ENCODE assay signal across 17 cellular contexts in genomic region chr13:105327727-105328126, GRCh38.
DNase-seq lines count a peak whose midpoint lies in the region; ATAC-seq lines count a peak whose summit lies in the region.
"Had no signal": no experiment of that assay in that cellular context is flagged by ENCODE, and none has a peak within 500 bp of the region (broad histone marks: within the 10 kb centered on the region; RNA-seq: fewer than 3 reads in every experiment).

No MANE protein-coding gene starts in this region.

- peaks cover 0 to 3% (median 2%) of the 10 kb centered on the region in 3 donors for H3K27me3 Mint-ChIP-seq in immature natural killer cell (ENCODE audit: low read depth in 3 of 3)
- H3K27me3 Mint-ChIP-seq: B cell; CD4-positive, alpha-beta memory T cell had no signal

- DNase-seq in EL, result peak; percentile 9
- peak; percentile 21 for DNase-seq in LHCN-M2 (ENCODE audit: low read depth)
- DNase-seq in NCI-H345 (lab: John Stamatoyannopoulos, UW), result peak; percentile 54
- peak; percentile 5 to 29 (median 11) for DNase-seq in immature natural killer cell
- DNase-seq in cardiac septum (ENCODE audit: low spot score), result no peak
- no peak for DNase-seq in hypothalamus (lab: John Stamatoyannopoulos, UW)
- DNase-seq in posterior vena cava (ENCODE audit: low spot score), result no peak
- DNase-seq: CD4-positive, alpha-beta memory T cell; H9; Karpas-422; MV-4-11; NCI-H187; NCI-H2227 treated with DMSO at 0.1 percent for 48 hours; PC-3; T-helper 1 cell had no signal

- H3K36me3 Mint-ChIP-seq in immature natural killer cell, result peaks cover 0 to 3% (median 0%) of the 10 kb centered on the region in 3 donors
- H3K36me3 Mint-ChIP-seq: CD4-positive, alpha-beta memory T cell had no signal

- peak overlapping the region in 4 of 5 donors; percentile 7 to 71 (median 56) for H3K4me3 Mint-ChIP-seq in immature natural killer cell
- H3K4me3 Mint-ChIP-seq: B cell; CD4-positive, alpha-beta memory T cell; H9 had no signal

- H3K9me3 Mint-ChIP-seq in immature natural killer cell, result peaks cover 0 to 6% (median 0%) of the 10 kb centered on the region in 6 donors
- H3K9me3 Mint-ChIP-seq: H9 had no signal

- H3K27ac Mint-ChIP-seq in immature natural killer cell, result peak overlapping the region in 4 of 6 donors; percentile 26 to 79 (median 50)
- H3K27ac Mint-ChIP-seq: B cell; CD4-positive, alpha-beta memory T cell; H9 had no signal

- ATAC-seq in HG02798 (IDR thresholded peaks at IDR 0.05; ENCODE audit: poor library complexity, unreplicated experiment), result no peak
- ATAC-seq: PC-3 had no signal

- intact Hi-C loops in cardiac septum (cut with DNase I) (no loop called here), posterior vena cava (cut with DNase I) (no loop called here)

- peaks cover 23 to 37% of the 10 kb centered on the region in 2 donors for H3K4me1 Mint-ChIP-seq in immature natural killer cell
- H3K4me1 Mint-ChIP-seq: B cell; CD4-positive, alpha-beta memory T cell; H9 had no signal

Comparison
In these comparisons a context has a peak if more than half of its experiments do, and no peak if none do; other contexts are left out.
1. DNase-seq: peak in EL (single experiment), LHCN-M2 (single experiment), NCI-H345 (single experiment) and immature natural killer cell (3 of 3); none in cardiac septum (single experiment), hypothalamus (0 of 51) and posterior vena cava (single experiment).